1 cellular context compared by ENCODE assay signal in the genomic region with DNA sequence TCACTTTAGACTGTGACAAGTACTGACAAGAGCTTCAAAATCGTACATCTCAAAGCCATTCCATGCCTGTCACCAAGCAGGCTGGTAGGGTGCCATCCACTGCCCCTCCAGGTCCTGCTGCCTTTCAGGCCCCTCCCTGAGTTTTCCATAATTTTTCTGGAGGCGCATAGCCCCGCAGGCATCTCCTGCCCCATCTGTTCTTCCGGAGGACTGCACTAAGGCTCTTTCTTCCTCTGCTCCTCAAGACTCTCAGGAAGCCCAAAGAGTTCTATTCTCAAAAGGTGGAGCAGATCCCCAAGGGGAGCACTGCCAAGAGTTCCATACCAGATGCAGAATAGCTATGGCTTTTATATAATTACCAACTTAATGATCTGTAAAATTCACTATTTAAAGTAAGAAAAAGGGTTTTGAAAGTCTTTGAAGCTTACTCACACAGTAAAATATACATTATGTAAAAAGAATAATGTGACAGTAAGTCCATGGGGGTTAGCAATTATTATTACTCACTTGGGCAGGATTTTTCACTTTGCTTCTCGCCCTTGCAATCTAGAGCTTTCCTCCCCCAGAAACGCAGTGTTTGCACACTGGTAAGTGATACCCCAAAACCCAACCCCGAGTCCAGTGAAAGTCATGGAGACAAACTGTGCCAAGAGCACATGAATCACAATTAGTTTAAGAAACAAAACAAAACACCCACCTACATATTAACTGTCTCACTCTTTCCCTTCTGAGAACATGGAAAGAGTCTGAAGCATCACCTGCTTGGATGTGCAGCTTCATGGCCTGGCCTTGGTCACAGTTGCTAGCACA.
TF ChIP-seq lines count a peak whose summit lies in the region.

No MANE protein-coding gene starts in this region.

TF ChIP-seq in H1, 55 proteins besides CTCF, POLR2A, EP300 and RAD21:
- TF ChIP-seq, protein P1, sequence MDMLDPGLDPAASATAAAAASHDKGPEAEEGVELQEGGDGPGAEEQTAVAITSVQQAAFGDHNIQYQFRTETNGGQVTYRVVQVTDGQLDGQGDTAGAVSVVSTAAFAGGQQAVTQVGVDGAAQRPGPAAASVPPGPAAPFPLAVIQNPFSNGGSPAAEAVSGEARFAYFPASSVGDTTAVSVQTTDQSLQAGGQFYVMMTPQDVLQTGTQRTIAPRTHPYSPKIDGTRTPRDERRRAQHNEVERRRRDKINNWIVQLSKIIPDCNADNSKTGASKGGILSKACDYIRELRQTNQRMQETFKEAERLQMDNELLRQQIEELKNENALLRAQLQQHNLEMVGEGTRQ (IDR thresholded peaks at IDR 0.05; ENCODE audit: low read length), result no peak
- TF ChIP-seq JUND (IDR thresholded peaks at IDR 0.05; ENCODE audit: low read length) (no peak), KDM5A (IDR thresholded peaks at IDR 0.05; ENCODE audit: low read length) (no peak), SIX5 (IDR thresholded peaks at IDR 0.05; ENCODE audit: low read depth, low read length) (no peak), NANOG (IDR thresholded peaks at IDR 0.05; ENCODE audit: insufficient read depth, low read depth, low read length, poor library complexity, severe bottlenecking) (no peak), TAF7 (optimal IDR thresholded peaks at IDR 0.05; ENCODE audit: borderline replicate concordance, low read depth, low read length) (no peak), FOSL1 (IDR thresholded peaks at IDR 0.05; ENCODE audit: insufficient read depth, low read depth, low read length) (no peak), SRF (IDR thresholded peaks at IDR 0.05; ENCODE audit: low read depth, low read length) (no peak), GTF2F1 (IDR thresholded peaks at IDR 0.05; ENCODE audit: borderline replicate concordance, low read depth, low read length) (no peak), RNF2 (IDR thresholded peaks at IDR 0.05; ENCODE audit: borderline replicate concordance, low read depth, low read length, missing control alignments, poor library complexity, severe bottlenecking) (no peak), EGR1 (IDR thresholded peaks at IDR 0.05; ENCODE audit: borderline replicate concordance, low read depth, low read length) (no peak), CHD1 (IDR thresholded peaks at IDR 0.05; ENCODE audit: low read depth, low read length) (no peak)
- TF ChIP-seq, protein P2, sequence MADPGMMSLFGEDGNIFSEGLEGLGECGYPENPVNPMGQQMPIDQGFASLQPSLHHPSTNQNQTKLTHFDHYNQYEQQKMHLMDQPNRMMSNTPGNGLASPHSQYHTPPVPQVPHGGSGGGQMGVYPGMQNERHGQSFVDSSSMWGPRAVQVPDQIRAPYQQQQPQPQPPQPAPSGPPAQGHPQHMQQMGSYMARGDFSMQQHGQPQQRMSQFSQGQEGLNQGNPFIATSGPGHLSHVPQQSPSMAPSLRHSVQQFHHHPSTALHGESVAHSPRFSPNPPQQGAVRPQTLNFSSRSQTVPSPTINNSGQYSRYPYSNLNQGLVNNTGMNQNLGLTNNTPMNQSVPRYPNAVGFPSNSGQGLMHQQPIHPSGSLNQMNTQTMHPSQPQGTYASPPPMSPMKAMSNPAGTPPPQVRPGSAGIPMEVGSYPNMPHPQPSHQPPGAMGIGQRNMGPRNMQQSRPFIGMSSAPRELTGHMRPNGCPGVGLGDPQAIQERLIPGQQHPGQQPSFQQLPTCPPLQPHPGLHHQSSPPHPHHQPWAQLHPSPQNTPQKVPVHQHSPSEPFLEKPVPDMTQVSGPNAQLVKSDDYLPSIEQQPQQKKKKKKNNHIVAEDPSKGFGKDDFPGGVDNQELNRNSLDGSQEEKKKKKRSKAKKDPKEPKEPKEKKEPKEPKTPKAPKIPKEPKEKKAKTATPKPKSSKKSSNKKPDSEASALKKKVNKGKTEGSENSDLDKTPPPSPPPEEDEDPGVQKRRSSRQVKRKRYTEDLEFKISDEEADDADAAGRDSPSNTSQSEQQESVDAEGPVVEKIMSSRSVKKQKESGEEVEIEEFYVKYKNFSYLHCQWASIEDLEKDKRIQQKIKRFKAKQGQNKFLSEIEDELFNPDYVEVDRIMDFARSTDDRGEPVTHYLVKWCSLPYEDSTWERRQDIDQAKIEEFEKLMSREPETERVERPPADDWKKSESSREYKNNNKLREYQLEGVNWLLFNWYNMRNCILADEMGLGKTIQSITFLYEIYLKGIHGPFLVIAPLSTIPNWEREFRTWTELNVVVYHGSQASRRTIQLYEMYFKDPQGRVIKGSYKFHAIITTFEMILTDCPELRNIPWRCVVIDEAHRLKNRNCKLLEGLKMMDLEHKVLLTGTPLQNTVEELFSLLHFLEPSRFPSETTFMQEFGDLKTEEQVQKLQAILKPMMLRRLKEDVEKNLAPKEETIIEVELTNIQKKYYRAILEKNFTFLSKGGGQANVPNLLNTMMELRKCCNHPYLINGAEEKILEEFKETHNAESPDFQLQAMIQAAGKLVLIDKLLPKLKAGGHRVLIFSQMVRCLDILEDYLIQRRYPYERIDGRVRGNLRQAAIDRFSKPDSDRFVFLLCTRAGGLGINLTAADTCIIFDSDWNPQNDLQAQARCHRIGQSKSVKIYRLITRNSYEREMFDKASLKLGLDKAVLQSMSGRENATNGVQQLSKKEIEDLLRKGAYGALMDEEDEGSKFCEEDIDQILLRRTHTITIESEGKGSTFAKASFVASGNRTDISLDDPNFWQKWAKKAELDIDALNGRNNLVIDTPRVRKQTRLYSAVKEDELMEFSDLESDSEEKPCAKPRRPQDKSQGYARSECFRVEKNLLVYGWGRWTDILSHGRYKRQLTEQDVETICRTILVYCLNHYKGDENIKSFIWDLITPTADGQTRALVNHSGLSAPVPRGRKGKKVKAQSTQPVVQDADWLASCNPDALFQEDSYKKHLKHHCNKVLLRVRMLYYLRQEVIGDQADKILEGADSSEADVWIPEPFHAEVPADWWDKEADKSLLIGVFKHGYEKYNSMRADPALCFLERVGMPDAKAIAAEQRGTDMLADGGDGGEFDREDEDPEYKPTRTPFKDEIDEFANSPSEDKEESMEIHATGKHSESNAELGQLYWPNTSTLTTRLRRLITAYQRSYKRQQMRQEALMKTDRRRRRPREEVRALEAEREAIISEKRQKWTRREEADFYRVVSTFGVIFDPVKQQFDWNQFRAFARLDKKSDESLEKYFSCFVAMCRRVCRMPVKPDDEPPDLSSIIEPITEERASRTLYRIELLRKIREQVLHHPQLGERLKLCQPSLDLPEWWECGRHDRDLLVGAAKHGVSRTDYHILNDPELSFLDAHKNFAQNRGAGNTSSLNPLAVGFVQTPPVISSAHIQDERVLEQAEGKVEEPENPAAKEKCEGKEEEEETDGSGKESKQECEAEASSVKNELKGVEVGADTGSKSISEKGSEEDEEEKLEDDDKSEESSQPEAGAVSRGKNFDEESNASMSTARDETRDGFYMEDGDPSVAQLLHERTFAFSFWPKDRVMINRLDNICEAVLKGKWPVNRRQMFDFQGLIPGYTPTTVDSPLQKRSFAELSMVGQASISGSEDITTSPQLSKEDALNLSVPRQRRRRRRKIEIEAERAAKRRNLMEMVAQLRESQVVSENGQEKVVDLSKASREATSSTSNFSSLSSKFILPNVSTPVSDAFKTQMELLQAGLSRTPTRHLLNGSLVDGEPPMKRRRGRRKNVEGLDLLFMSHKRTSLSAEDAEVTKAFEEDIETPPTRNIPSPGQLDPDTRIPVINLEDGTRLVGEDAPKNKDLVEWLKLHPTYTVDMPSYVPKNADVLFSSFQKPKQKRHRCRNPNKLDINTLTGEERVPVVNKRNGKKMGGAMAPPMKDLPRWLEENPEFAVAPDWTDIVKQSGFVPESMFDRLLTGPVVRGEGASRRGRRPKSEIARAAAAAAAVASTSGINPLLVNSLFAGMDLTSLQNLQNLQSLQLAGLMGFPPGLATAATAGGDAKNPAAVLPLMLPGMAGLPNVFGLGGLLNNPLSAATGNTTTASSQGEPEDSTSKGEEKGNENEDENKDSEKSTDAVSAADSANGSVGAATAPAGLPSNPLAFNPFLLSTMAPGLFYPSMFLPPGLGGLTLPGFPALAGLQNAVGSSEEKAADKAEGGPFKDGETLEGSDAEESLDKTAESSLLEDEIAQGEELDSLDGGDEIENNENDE (IDR thresholded peaks at IDR 0.05; ENCODE audit: insufficient replicate concordance, low read length), result no peak
